In the genomic region with DNA sequence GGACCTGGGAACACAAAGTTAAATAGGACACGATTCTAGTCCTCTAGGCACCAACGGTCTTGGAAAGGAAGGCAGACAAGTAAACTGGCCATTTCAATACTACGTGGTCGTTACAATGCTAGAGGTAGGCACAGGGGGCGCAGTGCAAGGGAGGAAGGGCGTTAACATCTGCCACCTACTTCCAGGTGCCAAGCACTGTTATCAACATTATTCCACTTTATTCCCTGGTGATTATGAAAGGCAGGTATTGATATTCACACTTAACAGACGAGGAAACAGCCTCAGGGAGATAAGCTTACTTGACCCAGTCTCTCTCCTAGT, we compare ENCODE assay signal across 8 cellular contexts. TPM values are rescaled to one million over a fixed set of nuclear protein-coding genes. Genes with fewer than 3 reads are reported as not detected.
DNase-seq lines count a peak whose midpoint lies in the region; FAIRE-seq and TF ChIP-seq lines count a peak whose summit lies in the region.

No MANE protein-coding gene starts in this region.

- peak overlapping the region; percentile 74 for H3K4me3 ChIP-seq in GM23248
- peak overlapping the region; percentile 83 to 88 (median 84) for H3K4me3 ChIP-seq in breast epithelium
- H3K4me3 ChIP-seq in mesendoderm (ENCODE audit: low read length) = peak overlapping the region; percentile 87

- H3K9me3 ChIP-seq in GM23248 (ENCODE audit: low read depth) = no peaks in the 10 kb centered on the region
- no peaks in the 10 kb centered on the region for H3K9me3 ChIP-seq in breast epithelium

- H3F3A ChIP-seq in GM23248 (ENCODE audit: insufficient read depth) = peaks cover 52% of the 10 kb centered on the region

- H4K8ac ChIP-seq in mesendoderm (ENCODE audit: low read depth, low read length) = no peak overlapping the region

- peak overlapping the region; percentile 32 for H3K23ac ChIP-seq in mesendoderm (ENCODE audit: low read length)

- H2BK5ac ChIP-seq in mesendoderm (ENCODE audit: low read length) = peak overlapping the region; percentile 1

- no peak for DNase-seq in GM23248
- peak; percentile 81 for DNase-seq in NCI-H1105 treated with DMSO at 0.1 percent for 48 hours (lab: John Stamatoyannopoulos, UW)
- DNase-seq in breast epithelium (ENCODE audit: low spot score in 2 of 2) = no peak
- DNase-seq in mesendoderm = no peak
- DNase-seq in pons (ENCODE audit: low spot score) = no peak
- no peak for DNase-seq in GM19239 (ENCODE audit: insufficient read length, low spot score)
- DNase-seq in stimulated activated CD4-positive, alpha-beta T cell treated with anti-CD3 and anti-CD28 coated beads, Interleukin-12 subunit alpha, Interleukin-12 subunit beta, amount 100 ng/mL, for 4 hours = no peak

- H3K56ac ChIP-seq in mesendoderm (ENCODE audit: low read length) = peak overlapping the region; percentile 100

- H3K27ac ChIP-seq in GM23248 (peak overlapping the region; percentile 88), breast epithelium (peak overlapping the region; percentile 93 to 99), mesendoderm (ENCODE audit: low read depth, low read length) (peak overlapping the region; percentile 99)

- H3K27me3 ChIP-seq in GM23248 (replicated peaks; ENCODE audit: insufficient read depth) = no peaks in the 10 kb centered on the region
- no peaks in the 10 kb centered on the region for H3K27me3 ChIP-seq in breast epithelium
- H3K27me3 ChIP-seq in mesendoderm (ENCODE audit: insufficient read depth, low read length, poor library complexity) = no peaks in the 10 kb centered on the region

- peaks cover 27% of the 10 kb centered on the region for H3K4me1 ChIP-seq in GM23248 (ENCODE audit: insufficient read depth)
- H3K4me1 ChIP-seq in breast epithelium = peaks cover 0 to 3% of the 10 kb centered on the region in 2 donors
- no peaks in the 10 kb centered on the region for H3K4me1 ChIP-seq in mesendoderm (ENCODE audit: control insufficient read depth, low read depth, low read length)

- no peaks in the 10 kb centered on the region for H3K9me2 ChIP-seq in GM23248 (ENCODE audit: insufficient read depth)

- no peak overlapping the region for H4K5ac ChIP-seq in mesendoderm (ENCODE audit: low read length)

- WGBS in GM23248 (ENCODE audit: low coverage in 1 of 2, low lambda C conversion rate in 2 of 2, missing lambda C conversion rate in 2 of 2), 2 experiments = 4 to 9% methylated on average over 7 of the region's 7 CpGs
- WGBS in mesendoderm (ENCODE audit: extremely low coverage, insufficient coverage, low lambda C conversion rate) = no CpG with 5 or more reads among the region's 7 CpGs

- H3K36me3 ChIP-seq in GM23248 (ENCODE audit: low read depth) (peaks cover 32% of the 10 kb centered on the region), breast epithelium (peaks cover 13% of the 10 kb centered on the region), mesendoderm (ENCODE audit: control insufficient read depth, insufficient read depth, low read length) (peaks cover 19% of the 10 kb centered on the region)

- H3K79me1 ChIP-seq in mesendoderm (ENCODE audit: low read length) = peaks cover 13% of the 10 kb centered on the region

- H2AK5ac ChIP-seq in mesendoderm (ENCODE audit: low read length) = no peak overlapping the region

- H3K9ac ChIP-seq in GM23248 (peak overlapping the region; percentile 80), mesendoderm (ENCODE audit: low read length) (peak overlapping the region; percentile 100)

- no peak overlapping the region for H2BK120ac ChIP-seq in mesendoderm (ENCODE audit: low read depth, low read length)

- peak overlapping the region; percentile 92 for H3K4me2 ChIP-seq in GM23248 (ENCODE audit: unreplicated experiment)
- peak overlapping the region; percentile 100 for H3K4me2 ChIP-seq in mesendoderm (ENCODE audit: low read length)

- peak overlapping the region; percentile 79 for H2AFZ ChIP-seq in GM23248

- in situ Hi-C loops in GM23248 (cut with MboI) = no loop called here

- intact Hi-C loops in breast epithelium (cut with DNase I; ENCODE audit: low total_unique reads) = no loop called here

- H3K18ac ChIP-seq in mesendoderm (ENCODE audit: low read length) = peak overlapping the region; percentile 77

- H3K79me2 ChIP-seq in GM23248 (ENCODE audit: insufficient read depth) (peaks cover 53% of the 10 kb centered on the region), mesendoderm (ENCODE audit: control insufficient read depth, insufficient read depth, low read length) (peaks cover 16% of the 10 kb centered on the region)

- H3K4ac ChIP-seq in mesendoderm (ENCODE audit: low read depth, low read length) = no peak overlapping the region

- no peak for TF ChIP-seq POLR2A in breast epithelium (IDR thresholded peaks at IDR 0.05)

- H2BK15ac ChIP-seq in mesendoderm (replicated peaks; ENCODE audit: low read depth) = no peak overlapping the region

- no peaks in the 10 kb centered on the region for H4K20me1 ChIP-seq in GM23248 (ENCODE audit: insufficient read depth)

- FAIRE-seq in GM19239 (lab: Jason Lieb, UNC) = no peak

- peak; percentile 72 for TF ChIP-seq CTCF in GM12872 (IDR thresholded peaks at IDR 0.05; ENCODE audit: insufficient read depth, low read depth, low read length)
- peak in 2 of 3 donors; percentile 23 to 33 for TF ChIP-seq CTCF in breast epithelium (IDR thresholded peaks at IDR 0.05)

RNA-seq across cellular contexts. Expression of a gene that starts 0.8 kb away (rescaled TPM):
- total RNA-seq in GM23248 (2014; rRNA removed; shearing (Covaris generic)) = 35.5 and 67.9 TPM in 2 replicates
- polyA plus RNA-seq in GM23248 (2016; fragmentation: Nextera tagmentation; extraction: Ambion mirVana) = 171 and 172 TPM in 2 replicates
- 10 to 100 TPM; 45.4 to 82.6 (median 54.7) TPM for total RNA-seq in breast epithelium
- polyA plus RNA-seq in mesendoderm (2013, experiment 1 of 2) = 209 TPM
- polyA plus RNA-seq in mesendoderm (2013, experiment 2 of 2) = 219 TPM

RNA-seq across cellular contexts. Expression of a gene that starts 6.4 kb away (rescaled TPM):
- total RNA-seq in GM23248 (2014; rRNA removed; shearing (Covaris generic)) = 37.6 and 47.6 TPM in 2 replicates
- polyA plus RNA-seq in GM23248 (2016; fragmentation: Nextera tagmentation; extraction: Ambion mirVana) = 65.2 and 66.3 TPM in 2 replicates
- total RNA-seq in breast epithelium = 10 to 100 TPM; 27.2 to 71.4 (median 38.2) TPM
- 28.7 TPM for polyA plus RNA-seq in mesendoderm (2013, experiment 1 of 2)
- 27.8 TPM for polyA plus RNA-seq in mesendoderm (2013, experiment 2 of 2)

RNA-seq across cellular contexts. Expression of a gene that starts 9.2 kb away (rescaled TPM):
- 211 and 242 TPM in 2 replicates for total RNA-seq in GM23248 (2014; rRNA removed; shearing (Covaris generic))
- polyA plus RNA-seq in GM23248 (2016; fragmentation: Nextera tagmentation; extraction: Ambion mirVana) = 256 and 264 TPM in 2 replicates
- 100 to 1,000 TPM; 113 to 118 (median 113) TPM for total RNA-seq in breast epithelium
- 164 TPM for polyA plus RNA-seq in mesendoderm (2013, experiment 1 of 2)
- 171 TPM for polyA plus RNA-seq in mesendoderm (2013, experiment 2 of 2)

RNA-seq across cellular contexts. Expression of a gene that starts 9.4 kb away (rescaled TPM):
- 8.5 and 12.6 TPM in 2 replicates for total RNA-seq in GM23248 (2014; rRNA removed; shearing (Covaris generic))
- polyA plus RNA-seq in GM23248 (2016; fragmentation: Nextera tagmentation; extraction: Ambion mirVana) = 21.3 and 24.4 TPM in 2 replicates
- total RNA-seq in breast epithelium = 10 to 100 TPM in 2 of 3 donors, 1 to 10 TPM in 1; 8.8 to 22.2 (median 20.3) TPM
- 26.6 TPM for polyA plus RNA-seq in mesendoderm (2013, experiment 1 of 2)
- polyA plus RNA-seq in mesendoderm (2013, experiment 2 of 2) = 28.9 TPM

RNA-seq across cellular contexts. Expression of a gene that starts 42.8 kb away (rescaled TPM):
- total RNA-seq in GM23248 (2014; rRNA removed; shearing (Covaris generic)) = 5.8 and 6.4 TPM in 2 replicates
- 0.86 and 1.1 TPM in 2 replicates for polyA plus RNA-seq in GM23248 (2016; fragmentation: Nextera tagmentation; extraction: Ambion mirVana)
- 10 to 100 TPM in 2 of 3 donors, 1 to 10 TPM in 1; 7.2 to 18.0 (median 13.8) TPM for total RNA-seq in breast epithelium
- polyA plus RNA-seq in mesendoderm (2013, experiment 1 of 2) = 2.9 TPM
- polyA plus RNA-seq in mesendoderm (2013, experiment 2 of 2) = 3.0 TPM
